13 cellular contexts compared by ENCODE assay signal in the genomic region with DNA sequence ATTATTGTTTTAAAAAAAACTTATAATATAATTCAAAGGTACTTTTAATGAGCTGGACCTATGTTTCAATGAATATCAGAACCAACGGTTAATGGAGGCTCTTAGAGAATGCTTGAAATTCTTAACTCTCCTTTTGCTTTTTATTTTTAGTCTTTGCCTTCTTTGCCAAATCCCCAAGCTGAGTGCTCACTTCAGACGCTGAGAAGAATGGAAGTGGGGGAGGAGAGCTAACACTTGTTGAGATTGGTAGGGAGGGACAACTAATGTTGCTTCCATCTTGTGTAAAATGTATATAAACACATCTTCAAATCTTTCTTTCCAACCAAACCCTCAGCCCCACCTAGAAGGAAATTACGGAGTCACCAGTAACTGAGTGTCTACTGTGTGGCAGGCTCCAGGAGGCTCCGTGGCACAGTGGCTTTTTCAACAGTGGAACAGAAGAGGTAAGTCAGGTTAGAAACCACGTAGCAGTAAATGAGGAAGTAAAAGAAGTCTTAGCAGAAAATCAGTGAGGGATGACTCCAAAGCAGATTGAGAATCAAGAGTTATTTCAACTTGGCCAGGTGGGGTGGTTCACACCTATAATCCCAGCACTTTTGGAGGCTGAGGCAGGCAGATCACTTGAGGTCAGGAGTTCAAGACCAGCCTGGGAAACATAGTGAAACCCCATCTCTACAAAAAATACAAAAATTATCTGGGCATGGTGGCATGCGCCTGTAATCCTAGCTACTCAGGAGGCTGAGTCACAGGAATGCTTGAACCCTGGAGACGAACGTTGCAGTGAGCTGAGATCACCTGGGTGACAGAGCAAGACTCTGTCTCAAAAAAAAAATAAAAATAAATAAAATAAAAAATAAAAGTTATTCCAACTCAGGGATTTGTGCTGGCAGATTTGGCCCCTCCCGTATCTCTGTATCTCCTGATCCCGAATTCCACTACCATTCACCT. TPM values are rescaled to one million over a fixed set of nuclear protein-coding genes. Genes with fewer than 3 reads are reported as not detected.
A peak's percentile ranks its signal among the peaks of the same experiment; 100 is the strongest.
DNase-seq lines count a peak whose midpoint lies in the region; ATAC-seq and TF ChIP-seq lines count a peak whose summit lies in the region.
"Had no signal": no experiment of that assay in that cellular context is flagged by ENCODE, and none has a peak within 500 bp of the region (broad histone marks: within the 10 kb centered on the region; RNA-seq: fewer than 3 reads in every experiment).

No MANE protein-coding gene starts in this region.

- no peak overlapping the region for H3K4me3 Mint-ChIP-seq in activated T-helper 2 cell treated with anti-CD3 and anti-CD28 coated beads, Interferon-gamma antibody, Interleukin-2, Interleukin-4, amounts not matched to agents 10 μg/mL and 5 μg/mL and 100 μg/mL, durations not matched to agents 14 hours and 24 hours and 36 hours (ENCODE audit: low read depth)

- H3K27ac ChIP-seq in OCI-LY7 (ENCODE audit: low read depth, low read length, poor library complexity, severe bottlenecking): no peak overlapping the region
- peak overlapping the region; percentile 80 for H3K27ac ChIP-seq in osteoblast (ENCODE audit: low read depth, low read length)
- H3K27ac ChIP-seq in foreskin keratinocyte: no peak overlapping the region
- H3K27ac ChIP-seq: adrenal gland, epithelial cell of prostate had no signal

- POLR2A ChIA-PET in OCI-LY7 (lab: Charles Lee): interaction anchor here (0.5 kb wide), 2 partner anchors 739 to 1786 kb away, joined by 3 to 5 read pairs; no protein-coding TSS in a partner anchor

- H3K36me3 Mint-ChIP-seq in activated T-helper 2 cell treated with anti-CD3 and anti-CD28 coated beads, Interferon-gamma antibody, Interleukin-2, Interleukin-4, amounts not matched to agents 10 μg/mL and 5 μg/mL and 100 μg/mL, durations not matched to agents 14 hours and 24 hours and 36 hours (ENCODE audit: low read depth): no peaks in the 10 kb centered on the region

- no peaks in the 10 kb centered on the region for H3K27me3 Mint-ChIP-seq in activated T-helper 2 cell treated with anti-CD3 and anti-CD28 coated beads, Interferon-gamma antibody, Interleukin-2, Interleukin-4, amounts not matched to agents 10 μg/mL and 5 μg/mL and 100 μg/mL, durations not matched to agents 14 hours and 24 hours and 36 hours (ENCODE audit: low read depth)

- no peaks in the 10 kb centered on the region for H4K20me1 ChIP-seq in OCI-LY7 (ENCODE audit: insufficient read depth, low read length)
- no peaks in the 10 kb centered on the region for H4K20me1 ChIP-seq in osteoblast (ENCODE audit: insufficient read depth, low read length)

- H3K4me1 Mint-ChIP-seq in activated T-helper 2 cell treated with anti-CD3 and anti-CD28 coated beads, Interferon-gamma antibody, Interleukin-2, Interleukin-4, amounts not matched to agents 10 μg/mL and 5 μg/mL and 100 μg/mL, durations not matched to agents 14 hours and 24 hours and 36 hours (ENCODE audit: low read depth): peaks cover 23% of the 10 kb centered on the region

- H3K4me1 ChIP-seq in OCI-LY7 (ENCODE audit: insufficient read depth, low read length, poor library complexity, severe bottlenecking) (no peaks in the 10 kb centered on the region), osteoblast (ENCODE audit: insufficient read depth, low read length) (peaks cover 42% of the 10 kb centered on the region), foreskin keratinocyte (peaks cover 13% of the 10 kb centered on the region)

- H2AFZ ChIP-seq in OCI-LY7 (ENCODE audit: low read length) (no peak overlapping the region), osteoblast (ENCODE audit: low read length) (peak overlapping the region; percentile 17)

- H3K36me3 ChIP-seq in OCI-LY7 (ENCODE audit: insufficient read depth, low read length) (no peaks in the 10 kb centered on the region), osteoblast (ENCODE audit: insufficient read depth, low read length) (no peaks in the 10 kb centered on the region)
- H3K36me3 ChIP-seq: adrenal gland had no signal

- no peaks in the 10 kb centered on the region for H3K79me2 ChIP-seq in OCI-LY7 (ENCODE audit: insufficient read depth, low read depth, low read length)
- H3K79me2 ChIP-seq in osteoblast (ENCODE audit: insufficient read depth, low read length): no peaks in the 10 kb centered on the region

- H3K27me3 ChIP-seq in osteoblast (ENCODE audit: insufficient read depth, low read length): no peaks in the 10 kb centered on the region
- H3K27me3 ChIP-seq in foreskin keratinocyte: no peaks in the 10 kb centered on the region
- H3K27me3 ChIP-seq: adrenal gland had no signal

- no peak overlapping the region for H3K27ac Mint-ChIP-seq in activated T-helper 2 cell treated with anti-CD3 and anti-CD28 coated beads, Interferon-gamma antibody, Interleukin-2, Interleukin-4, amounts not matched to agents 10 μg/mL and 5 μg/mL and 100 μg/mL, durations not matched to agents 14 hours and 24 hours and 36 hours

- intact Hi-C loops in OCI-LY7 (cut with micrococcal nuclease; ENCODE audit: unreplicated experiment): no loop called here
- intact Hi-C loops in activated T-helper 2 cell treated with anti-CD3 and anti-CD28 coated beads, Interferon-gamma antibody, Interleukin-2, Interleukin-4, amounts not matched to agents 10 μg/mL and 5 μg/mL and 100 μg/mL, durations not matched to agents 14 hours and 24 hours and 36 hours (cut with micrococcal nuclease): no loop called here

- TF ChIP-seq CTCF in OCI-LY7 (conservative IDR thresholded peaks at IDR 0.05; ENCODE audit: low read length) (no peak), osteoblast (IDR thresholded peaks at IDR 0.05; ENCODE audit: extremely low read depth, low read depth, low read length) (no peak), foreskin keratinocyte (conservative IDR thresholded peaks at IDR 0.05) (no peak)

- H3K9me3 ChIP-seq in OCI-LY7 (ENCODE audit: low read length) (no peaks in the 10 kb centered on the region), osteoblast (ENCODE audit: low read depth, low read length) (no peaks in the 10 kb centered on the region)
- H3K9me3 ChIP-seq: adrenal gland had no signal

- no TSS peak for BruUV-seq in OCI-LY7 (replicated peaks; lab: Mats Ljungman, UMichigan)

- H3K4me3 ChIP-seq in OCI-LY7 (ENCODE audit: low read depth, low read length, poor library complexity, severe bottlenecking) (no peak overlapping the region), osteoblast (ENCODE audit: insufficient read depth, low read length) (no peak overlapping the region)
- H3K4me3 ChIP-seq: adrenal gland had no signal

- DNase-seq in OCI-LY7 (ENCODE audit: low spot score) (peak; percentile 34), osteoblast (ENCODE audit: insufficient read length, low spot score, missing footprints) (no peak), T-helper 9 cell (no peak), foreskin keratinocyte (no peak)
- no peak for DNase-seq in activated T-helper 2 cell treated with anti-CD3 and anti-CD28 coated beads, Interferon-gamma antibody, Interleukin-2, Interleukin-4, amounts not matched to agents 10 μg/mL and 5 μg/mL and 100 μg/mL, durations not matched to agents 14 hours and 24 hours and 36 hours (ENCODE audit: low spot score)
- DNase-seq: activated CD4-positive, alpha-beta T cell treated with anti-CD3 and anti-CD28 coated beads, Interleukin-2, amount 50 U/mL, for 1 hour; adrenal gland; DMS153; NCI-H2081; SHP77 had no signal

- CTCF ChIA-PET in OCI-LY7 (lab: Charles Lee; ENCODE audit: unreplicated experiment): no interaction called here

- no peak overlapping the region for H3K4me2 ChIP-seq in OCI-LY7 (ENCODE audit: low read length)
- H3K4me2 ChIP-seq in osteoblast (ENCODE audit: insufficient read depth, low read length): no peak overlapping the region

- ATAC-seq in GM18907 (IDR thresholded peaks at IDR 0.05; ENCODE audit: unreplicated experiment) (peak; percentile 70), HG02610 (IDR thresholded peaks at IDR 0.05; ENCODE audit: unreplicated experiment) (peak; percentile 79), foreskin keratinocyte (no peak)

- no peaks in the 10 kb centered on the region for H3K9me2 ChIP-seq in OCI-LY7 (ENCODE audit: insufficient read depth, low read length)

- H3K9me3 Mint-ChIP-seq in activated T-helper 2 cell treated with anti-CD3 and anti-CD28 coated beads, Interferon-gamma antibody, Interleukin-2, Interleukin-4, amounts not matched to agents 10 μg/mL and 5 μg/mL and 100 μg/mL, durations not matched to agents 14 hours and 24 hours and 36 hours: no peaks in the 10 kb centered on the region

RNA-seq across cellular contexts. Expression of gene CREB1, which starts 45.0 kb away (rescaled TPM):
- total RNA-seq in OCI-LY7 (2014; rRNA removed; shearing (Covaris generic)): 40.3 and 54.3 TPM in 2 replicates
- total RNA-seq in OCI-LY7 (2022) (84.9 and 98.5 TPM in 2 replicates), osteoblast (32.1 and 38.4 TPM in 2 replicates), foreskin keratinocyte (46.1 and 50.6 TPM in 2 replicates)
- 115 and 136 TPM in 2 replicates for total RNA-seq in activated T-helper 2 cell treated with anti-CD3 and anti-CD28 coated beads, Interferon-gamma antibody, Interleukin-2, Interleukin-4, amounts not matched to agents 10 μg/mL and 5 μg/mL and 100 μg/mL, durations not matched to agents 14 hours and 24 hours and 36 hours
- 7.4 and 10.1 TPM in 2 replicates for polyA plus RNA-seq in foreskin keratinocyte
